10 cellular contexts compared by ENCODE assay signal in genomic region chr3:70716832-70717231, GRCh38.
A peak's percentile ranks its signal among the peaks of the same experiment; 100 is the strongest.
DNase-seq lines count a peak whose midpoint lies in the region; ATAC-seq, FAIRE-seq and TF ChIP-seq lines count a peak whose summit lies in the region.
"Had no signal": no experiment of that assay in that cellular context is flagged by ENCODE, and none has a peak within 500 bp of the region (broad histone marks: within the 10 kb centered on the region; RNA-seq: fewer than 3 reads in every experiment).

No MANE protein-coding gene starts in this region.

- POLR2A ChIA-PET in A549 (lab: Yijun Ruan, JAX), result no interaction called here

- CTCF ChIA-PET in A549 (lab: Yijun Ruan, JAX), result interaction anchor here (1.0 to 1.4 kb wide), 7 partner anchors 10 to 306 kb away, joined by 3 to 6 read pairs (median 3); no protein-coding TSS in a partner anchor

- DNase-seq in A549 (ENCODE audit: low read depth in 1 of 2, low spot score in 1 of 2) (no peak), dermis blood vessel endothelial cell (peak; percentile 83), activated T-cell treated with anti-CD3 and anti-CD28 coated beads for 4 hours (no peak)
- DNase-seq in Jurkat, Clone E6-1 (ENCODE audit: low read depth, low spot score), result peak; percentile 4
- DNase-seq in effector memory CD4-positive, alpha-beta T cell, result no peak
- DNase-seq in activated effector memory CD4-positive, alpha-beta T cell treated with anti-CD3 and anti-CD28 coated beads, Interleukin-2, amount 50 U/mL, for 16 hours, result no peak
- DNase-seq: NCI-H345 had no signal

- H3K4me1 ChIP-seq in A549 (no peaks in the 10 kb centered on the region), liver (ENCODE audit: control insufficient read depth in 4 of 4, insufficient read depth in 4 of 4, low read length in 3 of 4) (no peaks in the 10 kb centered on the region)
- no peaks in the 10 kb centered on the region for H3K4me1 ChIP-seq in effector memory CD4-positive, alpha-beta T cell (ENCODE audit: control insufficient read depth, insufficient read depth, low read length, poor library complexity, severe bottlenecking)

- no peak for TF ChIP-seq EP300 in A549 (IDR thresholded peaks at IDR 0.05)

- TF ChIP-seq CTCF in A549 (IDR thresholded peaks at IDR 0.05) (peak; percentile 57), liver (IDR thresholded peaks at IDR 0.05; ENCODE audit: low read depth, low read length, missing input control) (peak; percentile 41)

- H3K4me3 ChIP-seq in A549 (no peak overlapping the region), liver (ENCODE audit: low read depth in 1 of 3, low read length in 3 of 3) (no peak overlapping the region)
- no peak overlapping the region for H3K4me3 ChIP-seq in Jurkat, Clone E6-1 (ENCODE audit: low read length)
- H3K4me3 ChIP-seq in effector memory CD4-positive, alpha-beta T cell (ENCODE audit: insufficient read depth, low read depth, low read length, poor library complexity, severe bottlenecking), result no peak overlapping the region

- H3K27me3 ChIP-seq in liver (ENCODE audit: control insufficient read depth in 4 of 4, insufficient read depth in 4 of 4, low read length in 3 of 4), result peaks cover 0 to 2% (median 0%) of the 10 kb centered on the region in 4 donors
- no peaks in the 10 kb centered on the region for H3K27me3 ChIP-seq in effector memory CD4-positive, alpha-beta T cell (replicated peaks; ENCODE audit: control insufficient read depth, insufficient read depth, low read length, poor library complexity, severe bottlenecking)

- TF ChIP-seq RAD21 in A549 (conservative IDR thresholded peaks at IDR 0.05 in 1 of 2, IDR thresholded peaks at IDR 0.05 in 1 of 2) (peak; percentile 55 to 71), liver (IDR thresholded peaks at IDR 0.05) (peak; percentile 72 to 73)

- no peak overlapping the region for H3K4me2 ChIP-seq in A549

- H3K27ac ChIP-seq in A549, result no peak overlapping the region
- no peak overlapping the region for H3K27ac ChIP-seq in liver (ENCODE audit: low read depth in 1 of 2, low read length in 2 of 2)
- no peak overlapping the region for H3K27ac ChIP-seq in effector memory CD4-positive, alpha-beta T cell (ENCODE audit: insufficient read depth, low read length, poor library complexity, severe bottlenecking)

- ATAC-seq in A549, result no peak
- ATAC-seq in HG03135 (IDR thresholded peaks at IDR 0.05; ENCODE audit: unreplicated experiment), result no peak

- no peaks in the 10 kb centered on the region for H3K36me3 ChIP-seq in liver (ENCODE audit: control insufficient read depth in 4 of 4, insufficient read depth in 3 of 4, low read depth in 1 of 4, low read length in 3 of 4)
- H3K36me3 ChIP-seq in effector memory CD4-positive, alpha-beta T cell (ENCODE audit: control insufficient read depth, insufficient read depth, low read length), result no peaks in the 10 kb centered on the region

- H3K9ac ChIP-seq in liver (ENCODE audit: low read depth in 1 of 2, low read length in 2 of 2), result no peak overlapping the region

- WGBS in A549 (ENCODE audit: missing lambda C conversion rate), result 49% methylated on average over 4 of the region's 4 CpGs
- 39% methylated on average over 4 of the region's 4 CpGs for WGBS in liver

- peaks cover 14% of the 10 kb centered on the region for H3K9me3 ChIP-seq in A549
- H3K9me3 ChIP-seq in liver (ENCODE audit: control insufficient read depth in 4 of 4, low read length in 3 of 4), result peaks cover 3 to 17% (median 8%) of the 10 kb centered on the region in 4 donors
- H3K9me3 ChIP-seq in effector memory CD4-positive, alpha-beta T cell (ENCODE audit: control insufficient read depth, low read length), result peaks cover 6% of the 10 kb centered on the region

- FAIRE-seq in A549 (lab: Jason Lieb, UNC), result no peak
- FAIRE-seq: frontal cortex had no signal

- TF ChIP-seq POLR2A in A549 (IDR thresholded peaks at IDR 0.05; ENCODE audit: low read length), result no peak

TF ChIP-seq in A549, 52 proteins besides CTCF, POLR2A, EP300 and RAD21:
- TF ChIP-seq KDM5A (IDR thresholded peaks at IDR 0.05) (no peak), SMC3 (IDR thresholded peaks at IDR 0.05) (peak; percentile 72)

TF ChIP-seq in liver, 16 proteins besides CTCF, POLR2A, EP300 and RAD21:
- TF ChIP-seq, protein P1, sequence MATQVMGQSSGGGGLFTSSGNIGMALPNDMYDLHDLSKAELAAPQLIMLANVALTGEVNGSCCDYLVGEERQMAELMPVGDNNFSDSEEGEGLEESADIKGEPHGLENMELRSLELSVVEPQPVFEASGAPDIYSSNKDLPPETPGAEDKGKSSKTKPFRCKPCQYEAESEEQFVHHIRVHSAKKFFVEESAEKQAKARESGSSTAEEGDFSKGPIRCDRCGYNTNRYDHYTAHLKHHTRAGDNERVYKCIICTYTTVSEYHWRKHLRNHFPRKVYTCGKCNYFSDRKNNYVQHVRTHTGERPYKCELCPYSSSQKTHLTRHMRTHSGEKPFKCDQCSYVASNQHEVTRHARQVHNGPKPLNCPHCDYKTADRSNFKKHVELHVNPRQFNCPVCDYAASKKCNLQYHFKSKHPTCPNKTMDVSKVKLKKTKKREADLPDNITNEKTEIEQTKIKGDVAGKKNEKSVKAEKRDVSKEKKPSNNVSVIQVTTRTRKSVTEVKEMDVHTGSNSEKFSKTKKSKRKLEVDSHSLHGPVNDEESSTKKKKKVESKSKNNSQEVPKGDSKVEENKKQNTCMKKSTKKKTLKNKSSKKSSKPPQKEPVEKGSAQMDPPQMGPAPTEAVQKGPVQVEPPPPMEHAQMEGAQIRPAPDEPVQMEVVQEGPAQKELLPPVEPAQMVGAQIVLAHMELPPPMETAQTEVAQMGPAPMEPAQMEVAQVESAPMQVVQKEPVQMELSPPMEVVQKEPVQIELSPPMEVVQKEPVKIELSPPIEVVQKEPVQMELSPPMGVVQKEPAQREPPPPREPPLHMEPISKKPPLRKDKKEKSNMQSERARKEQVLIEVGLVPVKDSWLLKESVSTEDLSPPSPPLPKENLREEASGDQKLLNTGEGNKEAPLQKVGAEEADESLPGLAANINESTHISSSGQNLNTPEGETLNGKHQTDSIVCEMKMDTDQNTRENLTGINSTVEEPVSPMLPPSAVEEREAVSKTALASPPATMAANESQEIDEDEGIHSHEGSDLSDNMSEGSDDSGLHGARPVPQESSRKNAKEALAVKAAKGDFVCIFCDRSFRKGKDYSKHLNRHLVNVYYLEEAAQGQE (IDR thresholded peaks at IDR 0.05), result no peak
- TF ChIP-seq EGR1 (IDR thresholded peaks at IDR 0.05; ENCODE audit: low read depth in 2 of 2), result no peak
- TF ChIP-seq RXRA (IDR thresholded peaks at IDR 0.05), result no peak
- TF ChIP-seq YY1 (IDR thresholded peaks at IDR 0.05), result no peak
- TF ChIP-seq HNF4A (conservative IDR thresholded peaks at IDR 0.05), result no peak
- no peak for TF ChIP-seq NR2F2 (IDR thresholded peaks at IDR 0.05)
- no peak for TF ChIP-seq ZBTB33 (IDR thresholded peaks at IDR 0.05)
- TF ChIP-seq, protein P2, sequence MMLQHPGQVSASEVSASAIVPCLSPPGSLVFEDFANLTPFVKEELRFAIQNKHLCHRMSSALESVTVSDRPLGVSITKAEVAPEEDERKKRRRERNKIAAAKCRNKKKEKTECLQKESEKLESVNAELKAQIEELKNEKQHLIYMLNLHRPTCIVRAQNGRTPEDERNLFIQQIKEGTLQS (IDR thresholded peaks at IDR 0.05), result no peak
- no peak for TF ChIP-seq SP1 (IDR thresholded peaks at IDR 0.05)
- TF ChIP-seq MAX (IDR thresholded peaks at IDR 0.05), result no peak
- no peak for TF ChIP-seq HNF4G (IDR thresholded peaks at IDR 0.05)
- TF ChIP-seq GABPA (IDR thresholded peaks at IDR 0.05 in 1 of 2, conservative IDR thresholded peaks at IDR 0.05 in 1 of 2), result no peak

Comparison
In these comparisons a context has a peak if more than half of its experiments do, and no peak if none do; other contexts are left out.
1. DNase-seq: peak in Jurkat, Clone E6-1 (single experiment) and dermis blood vessel endothelial cell (single experiment); none in A549 (0 of 2), effector memory CD4-positive, alpha-beta T cell (0 of 3), activated effector memory CD4-positive, alpha-beta T cell treated with anti-CD3 and anti-CD28 coated beads, Interleukin-2, amount 50 U/mL, for 16 hours (single experiment) and activated T-cell treated with anti-CD3 and anti-CD28 coated beads for 4 hours (single experiment).